ENCODE assay signal across 7 cellular contexts in genomic region chr4:141636077-141636770, GRCh38. TPM values are rescaled to one million over a fixed set of nuclear protein-coding genes. Genes with fewer than 3 reads are reported as not detected.
DNase-seq lines count a peak whose midpoint lies in the region; ATAC-seq and TF ChIP-seq lines count a peak whose summit lies in the region.

IL15 (plus strand) TSS chr4:141636583; CDS start chr4:141719465, 82,882 bp downstream.

- no peak for TF ChIP-seq CTCF in nephron (IDR thresholded peaks at IDR 0.05; ENCODE audit: unreplicated experiment in 3 of 3)

- no peaks in the 10 kb centered on the region for H3K36me3 Mint-ChIP-seq in nephron (ENCODE audit: low read depth)

- peak within 1 kb of the TSS; percentile 80 to 86 for H3K9ac ChIP-seq in stomach smooth muscle (ENCODE audit: low read length in 2 of 2)

- DNase-seq in NCI-H460 (ENCODE audit: extremely low read depth, low read depth) (peak; percentile 14), fibroblast of gingiva (ENCODE audit: low read depth) (peak; percentile 44)
- peak; percentile 72 to 77 for DNase-seq in activated T-cell treated with anti-CD3 and anti-CD28 coated beads, Interleukin-2, amount 50 U/mL, for 48 hours

- H3K27me3 Mint-ChIP-seq in nephron (ENCODE audit: low read depth): peaks cover 64% of the 10 kb centered on the region

- no peaks in the 10 kb centered on the region for H3K4me1 ChIP-seq in stomach smooth muscle (ENCODE audit: control insufficient read depth, insufficient read depth, low read length)

- peak within 1 kb of the TSS; percentile 88 to 92 for H3K4me3 ChIP-seq in stomach smooth muscle (ENCODE audit: low read length in 2 of 2)

- H3K27me3 ChIP-seq in stomach smooth muscle (ENCODE audit: control insufficient read depth in 1 of 2, insufficient read depth in 2 of 2, low read length in 2 of 2): no peaks in the 10 kb centered on the region

- peak within 1 kb of the TSS; percentile 88 to 94 (median 93) for H3K4me3 Mint-ChIP-seq in nephron

- no peaks in the 10 kb centered on the region for H3K9me3 ChIP-seq in stomach smooth muscle (ENCODE audit: control insufficient read depth in 2 of 2, low read length in 2 of 2)

- ATAC-seq in GM18517 (IDR thresholded peaks at IDR 0.05; ENCODE audit: unreplicated experiment): peak; percentile 56
- peak; percentile 81 for ATAC-seq in HG02642 (IDR thresholded peaks at IDR 0.05; ENCODE audit: poor library complexity, unreplicated experiment)

- no peak within 1 kb of the TSS for H3K27ac Mint-ChIP-seq in nephron

- peak within 1 kb of the TSS; percentile 78 for H3K27ac ChIP-seq in stomach smooth muscle (ENCODE audit: low read length)

- H3K4me1 Mint-ChIP-seq in nephron: no peaks in the 10 kb centered on the region

- peaks cover 4% of the 10 kb centered on the region for H3K9me3 Mint-ChIP-seq in nephron

- no peaks in the 10 kb centered on the region for H3K36me3 ChIP-seq in stomach smooth muscle (ENCODE audit: control insufficient read depth in 2 of 2, insufficient read depth in 2 of 2, low read length in 2 of 2)

RNA-seq across cellular contexts. Expression of gene IL15, which starts in this region (rescaled TPM):
- 4.6 and 5.9 TPM in 2 replicates for total RNA-seq in NCI-H460 (2014; rRNA removed; shearing (Covaris generic))
- polyA plus RNA-seq in NCI-H460 (2014; cell fraction: nucleus; rRNA removed): 6.2 and 9.8 TPM in 2 replicates

Comparison
In these comparisons a context has a peak if more than half of its experiments do, and no peak if none do; other contexts are left out.
1. Peak in every context shown above with its lines: DNase-seq, ATAC-seq, H3K4me3 ChIP-seq and H3K27ac ChIP-seq.
2. DNase-seq: peak in every context shown above with its lines; median percentile 74 in activated T-cell treated with anti-CD3 and anti-CD28 coated beads, Interleukin-2, amount 50 U/mL, for 48 hours; 44 in fibroblast of gingiva; 14 in NCI-H460.